15 cellular contexts compared by ENCODE assay signal in the genomic region with DNA sequence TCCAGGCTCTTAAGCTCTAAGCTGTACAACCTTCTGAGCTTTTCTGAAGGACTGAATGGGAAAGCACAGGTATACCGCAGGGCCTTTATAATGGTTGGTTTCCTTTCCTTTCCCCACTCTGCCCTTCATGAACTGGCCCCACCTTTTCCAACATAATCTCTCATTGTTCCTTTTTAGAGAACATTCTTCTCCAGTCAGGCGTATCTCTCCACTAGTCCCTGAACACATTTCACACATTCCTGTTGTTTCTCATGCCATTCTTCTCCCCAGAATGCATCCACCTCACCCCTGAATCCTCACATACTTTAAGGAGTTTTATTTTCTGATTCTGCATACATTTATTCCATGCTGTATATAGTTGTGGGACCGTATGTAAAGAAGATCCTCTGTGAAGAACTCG.
"Had no signal": no experiment of that assay in that cellular context is flagged by ENCODE, and none has a peak within 500 bp of the region (broad histone marks: within the 10 kb centered on the region; RNA-seq: fewer than 3 reads in every experiment).

No MANE protein-coding gene starts in this region.

- H3K4me1 ChIP-seq: left lung, vagina had no signal

- FAIRE-seq: bronchial epithelial cell had no signal

- H3K27me3 ChIP-seq: esophagus squamous epithelium, left lung, vagina had no signal

- H3K27ac ChIP-seq: esophagus squamous epithelium, left lung, skin epidermis, vagina had no signal

- DNase-seq: activated CD4-positive, alpha-beta memory T cell treated with anti-CD3 and anti-CD28 coated beads for 36 hours; activated CD4-positive, alpha-beta T cell treated with anti-CD3 and anti-CD28 coated beads for 36 hours; activated naive CD4-positive, alpha-beta T cell; activated naive CD8-positive, alpha-beta T cell treated with anti-CD3 and anti-CD28 coated beads, Interleukin-2, amount 10 ng/mL, durations not matched to agents 7 days and 5 days; aorta; effector CD8-positive, alpha-beta T cell; esophagus squamous epithelium; left lung; midbrain; nephron progenitor cell; right cardiac atrium; trophoblast cell had no signal

- H3K9me3 ChIP-seq: esophagus squamous epithelium, left lung, vagina had no signal

- H3K4me3 ChIP-seq: esophagus squamous epithelium, left lung, skin epidermis, vagina had no signal
